13 cellular contexts compared by ENCODE assay signal in the genomic region with DNA sequence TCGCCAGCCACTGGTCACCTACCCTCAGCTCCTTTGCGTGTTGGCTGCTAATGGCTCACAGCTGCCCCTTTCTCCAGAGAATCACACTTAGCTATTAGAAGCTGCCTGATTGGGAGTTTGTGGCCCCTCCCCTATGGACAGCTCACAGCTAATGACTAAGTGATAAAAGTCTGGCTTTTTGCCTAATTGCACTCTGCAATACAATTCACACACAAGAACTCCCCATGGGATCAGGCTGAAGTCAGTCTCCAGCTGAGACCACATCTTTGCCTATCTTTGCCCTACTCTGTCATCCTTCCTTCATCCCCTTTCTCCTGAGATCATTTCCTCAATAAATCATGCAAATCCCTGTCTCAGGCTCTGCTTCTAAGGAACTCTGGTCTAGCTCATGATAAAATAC.
"Had no signal": no experiment of that assay in that cellular context is flagged by ENCODE, and none has a peak within 500 bp of the region (broad histone marks: within the 10 kb centered on the region; RNA-seq: fewer than 3 reads in every experiment).

No MANE protein-coding gene starts in this region.

- H3K27ac ChIP-seq: epithelial cell of prostate, gastrocnemius medialis, heart right ventricle, lower lobe of right lung, ovary had no signal

- H3K27me3 ChIP-seq: gastrocnemius medialis, ovary had no signal

- H3K4me1 Mint-ChIP-seq: activated CD4-positive, alpha-beta T cell treated with anti-CD3 and anti-CD28 coated beads, Interleukin-2, amount 10 ng/mL, durations not matched to agents 7 days and 5 days; activated naive CD8-positive, alpha-beta T cell treated with anti-CD3 and anti-CD28 coated beads for 36 hours had no signal

- H3K4me3 Mint-ChIP-seq: activated CD4-positive, alpha-beta T cell treated with anti-CD3 and anti-CD28 coated beads, Interleukin-2, amount 10 ng/mL, durations not matched to agents 7 days and 5 days; activated naive CD8-positive, alpha-beta T cell treated with anti-CD3 and anti-CD28 coated beads for 36 hours; dendritic cell treated with granulocyte-macrophage colony-stimulating factor and Interleukin-4, amounts not matched to agents 40 ng/mL and 50 ng/mL, for 4 days had no signal

- H3K4me1 ChIP-seq: heart right ventricle, lower lobe of right lung had no signal

- DNase-seq: activated CD4-positive, alpha-beta T cell treated with anti-CD3 and anti-CD28 coated beads, Interleukin-2, amount 10 ng/mL, durations not matched to agents 7 days and 5 days; activated CD4-positive, CD25-positive, alpha-beta regulatory T cell; activated CD8-positive, alpha-beta memory T cell treated with anti-CD3 and anti-CD28 coated beads for 24 hours; activated naive CD8-positive, alpha-beta T cell treated with anti-CD3 and anti-CD28 coated beads for 36 hours; amygdala; effector memory CD4-positive, alpha-beta T cell; gastrocnemius medialis; heart right ventricle; left colon; lower lobe of right lung; ovary had no signal

- H3K27me3 Mint-ChIP-seq: activated CD4-positive, alpha-beta T cell treated with anti-CD3 and anti-CD28 coated beads, Interleukin-2, amount 10 ng/mL, durations not matched to agents 7 days and 5 days; activated naive CD8-positive, alpha-beta T cell treated with anti-CD3 and anti-CD28 coated beads for 36 hours had no signal

- H3K9me3 Mint-ChIP-seq: activated CD4-positive, alpha-beta T cell treated with anti-CD3 and anti-CD28 coated beads, Interleukin-2, amount 10 ng/mL, durations not matched to agents 7 days and 5 days; activated naive CD8-positive, alpha-beta T cell treated with anti-CD3 and anti-CD28 coated beads for 36 hours; dendritic cell treated with granulocyte-macrophage colony-stimulating factor and Interleukin-4, amounts not matched to agents 40 ng/mL and 50 ng/mL, for 4 days had no signal

- H3K36me3 Mint-ChIP-seq: activated naive CD8-positive, alpha-beta T cell treated with anti-CD3 and anti-CD28 coated beads for 36 hours had no signal

- H3K27ac Mint-ChIP-seq: activated CD4-positive, alpha-beta T cell treated with anti-CD3 and anti-CD28 coated beads, Interleukin-2, amount 10 ng/mL, durations not matched to agents 7 days and 5 days; activated naive CD8-positive, alpha-beta T cell treated with anti-CD3 and anti-CD28 coated beads for 36 hours; dendritic cell treated with granulocyte-macrophage colony-stimulating factor and Interleukin-4, amounts not matched to agents 40 ng/mL and 50 ng/mL, for 4 days had no signal

- H3K9me3 ChIP-seq: gastrocnemius medialis, lower lobe of right lung, ovary had no signal

- H3K36me3 ChIP-seq: gastrocnemius medialis, heart right ventricle, lower lobe of right lung, ovary had no signal

- H3K4me3 ChIP-seq: gastrocnemius medialis, heart right ventricle, lower lobe of right lung, ovary had no signal
